In the genomic region with DNA sequence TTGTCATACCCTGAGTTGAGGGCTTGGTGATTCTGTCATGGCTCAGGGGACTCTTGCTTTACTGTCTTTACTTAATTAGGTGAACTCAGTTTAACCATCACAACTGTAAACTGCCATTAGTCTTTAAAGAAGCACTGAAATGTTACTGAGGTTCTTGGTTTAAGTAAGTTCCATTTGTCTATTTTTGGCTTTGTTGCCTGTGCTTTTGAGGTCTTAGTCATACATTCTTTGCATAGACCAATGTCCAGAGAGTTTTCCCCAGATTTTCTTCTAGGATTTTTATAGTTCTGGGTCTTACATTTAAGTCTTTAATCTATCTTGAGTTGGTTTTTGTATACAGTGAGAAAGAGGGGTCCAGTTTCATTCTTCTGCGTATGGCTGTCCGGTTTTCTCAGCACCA, we compare ENCODE assay signal across 31 cellular contexts.
DNase-seq lines count a peak whose midpoint lies in the region; ATAC-seq, FAIRE-seq and TF ChIP-seq lines count a peak whose summit lies in the region.
"Had no signal": no experiment of that assay in that cellular context is flagged by ENCODE, and none has a peak within 500 bp of the region (broad histone marks: within the 10 kb centered on the region; RNA-seq: fewer than 3 reads in every experiment).

No MANE protein-coding gene starts in this region.

- no peak overlapping the region for H2AFZ ChIP-seq in HCT116 (ENCODE audit: low read depth, low read length, poor library complexity, severe bottlenecking)
- no peak overlapping the region for H2AFZ ChIP-seq in astrocyte (ENCODE audit: low read depth, low read length)

- BruUV-seq in HCT116 (replicated peaks; lab: Mats Ljungman, UMichigan), result no TSS peak

- peaks cover 30% of the 10 kb centered on the region for H3K36me3 Mint-ChIP-seq in CD4-positive, CD25-positive, alpha-beta regulatory T cell
- peaks cover 2% of the 10 kb centered on the region for H3K36me3 Mint-ChIP-seq in astrocyte (ENCODE audit: low read depth, unreplicated experiment)
- H3K36me3 Mint-ChIP-seq in T-helper 2 cell treated with Interferon-gamma antibody and Interleukin-4, amounts not matched to agents 5 μg/mL and 100 μg/mL, for 36 hours (ENCODE audit: low read depth), result peaks cover 41% of the 10 kb centered on the region

- TF ChIP-seq CTCF in HCT116 (IDR thresholded peaks at IDR 0.05 in 2 of 3, conservative IDR thresholded peaks at IDR 0.05 in 1 of 3; ENCODE audit: borderline replicate concordance in 1 of 3, insufficient read depth in 1 of 3, low read depth in 2 of 3, low read length in 2 of 3) (no peak), astrocyte (IDR thresholded peaks at IDR 0.05; ENCODE audit: insufficient read depth, low read depth, low read length) (no peak), WERI-Rb-1 (IDR thresholded peaks at IDR 0.05; ENCODE audit: low read depth, low read length) (no peak)

- no peaks in the 10 kb centered on the region for H3K27me3 ChIP-seq in CD4-positive, CD25-positive, alpha-beta regulatory T cell (ENCODE audit: control insufficient read depth, insufficient read depth, low read length)
- H3K27me3 ChIP-seq in HCT116 (ENCODE audit: insufficient read depth, low read length) (no peaks in the 10 kb centered on the region), astrocyte (ENCODE audit: insufficient read depth, low read length) (no peaks in the 10 kb centered on the region), WERI-Rb-1 (ENCODE audit: insufficient read depth, low read depth, severe bottlenecking) (no peaks in the 10 kb centered on the region)
- H3K27me3 ChIP-seq: BE2C, colonic mucosa, left lung, vagina had no signal

- FAIRE-seq in astrocyte (lab: Jason Lieb, UNC), result no peak
- FAIRE-seq: GM12892, islet of Langerhans, RCC 7860, small intestine had no signal

- POLR2A ChIA-PET in HCT116 (lab: Charles Lee), result no interaction called here

- peaks cover 14 to 21% (median 19%) of the 10 kb centered on the region in 4 donors for H3K4me1 Mint-ChIP-seq in CD4-positive, CD25-positive, alpha-beta regulatory T cell
- peaks cover 29% of the 10 kb centered on the region for H3K4me1 Mint-ChIP-seq in astrocyte (ENCODE audit: low read depth, unreplicated experiment)
- H3K4me1 Mint-ChIP-seq in T-helper 2 cell treated with Interferon-gamma antibody and Interleukin-4, amounts not matched to agents 5 μg/mL and 100 μg/mL, for 36 hours (ENCODE audit: low read depth), result peaks cover 57% of the 10 kb centered on the region

- intact Hi-C loops in HCT116 (cut with micrococcal nuclease), result no loop called here

- RAD21 ChIA-PET in HCT116 (lab: Charles Lee; ENCODE audit: low non-redundant PET in 1 of 2, low total read pairs in 2 of 2, uncharacterized antibody in 2 of 2, unreplicated experiment in 2 of 2), result no interaction called here

- no peak for DNase-seq in CD4-positive, CD25-positive, alpha-beta regulatory T cell
- DNase-seq in HCT116 (ENCODE audit: low read depth, low spot score), result no peak
- DNase-seq in astrocyte (ENCODE audit: low read depth), result peak; percentile 61
- DNase-seq in iris pigment epithelial cell (ENCODE audit: low read depth), result peak; percentile 54
- no peak for DNase-seq in WERI-Rb-1
- no peak for DNase-seq in T-helper 2 cell treated with Interferon-gamma antibody and Interleukin-4, amounts not matched to agents 5 μg/mL and 100 μg/mL, for 36 hours (ENCODE audit: low spot score)
- DNase-seq: activated B cell treated with CpG ODN at 0.5 μM for 24 hours; activated CD4-positive, alpha-beta T cell treated with anti-CD3 and anti-CD28 coated beads, Interleukin-2, amount 50 U/mL, for 1 hour; activated gamma-delta T cell treated with Interleukin-2 at 50 U/mL for 16 hours; activated T-cell treated with anti-CD3 and anti-CD28 coated beads, Interleukin-2, amount 50 U/mL, for 4 hours; BE2C; CD8-positive, alpha-beta memory T cell; colonic mucosa; effector CD8-positive, alpha-beta T cell; left lung; mesendoderm; NCI-H1048; NCI-H1694 treated with DMSO at 0.1 percent for 48 hours; NCI-H446 treated with DMSO at 0.1 percent for 48 hours; NCI-H774; small intestine; stimulated activated naive CD8-positive, alpha-beta T cell treated with anti-CD3 and anti-CD28 coated beads, Interleukin-15, amount 100 ng/mL, for 72 hours; T-cell had no signal

- H3K4me3 Mint-ChIP-seq in CD4-positive, CD25-positive, alpha-beta regulatory T cell, result no peak overlapping the region
- H3K4me3 Mint-ChIP-seq in astrocyte (ENCODE audit: unreplicated experiment), result no peak overlapping the region
- H3K4me3 Mint-ChIP-seq in T-helper 2 cell treated with Interferon-gamma antibody and Interleukin-4, amounts not matched to agents 5 μg/mL and 100 μg/mL, for 36 hours, result no peak overlapping the region
- H3K4me3 Mint-ChIP-seq: activated B cell treated with CpG ODN at 0.5 μM for 24 hours; activated T-cell treated with anti-CD3 and anti-CD28 coated beads, Interleukin-2, amount 50 U/mL, for 4 hours; CD8-positive, alpha-beta memory T cell; stimulated activated naive CD8-positive, alpha-beta T cell treated with anti-CD3 and anti-CD28 coated beads, Interleukin-15, amount 100 ng/mL, for 72 hours; T-cell had no signal

- H3K9me2 ChIP-seq in HCT116 (ENCODE audit: insufficient read depth), result no peaks in the 10 kb centered on the region

- H3K4me1 ChIP-seq in CD4-positive, CD25-positive, alpha-beta regulatory T cell (ENCODE audit: control insufficient read depth, insufficient read depth, low read length, poor library complexity, severe bottlenecking), result peaks cover 15% of the 10 kb centered on the region
- H3K4me1 ChIP-seq in HCT116 (ENCODE audit: control insufficient read depth in 1 of 2, insufficient read depth in 2 of 2, low read length in 2 of 2) (peaks cover 0 to 7% of the 10 kb centered on the region in 2 experiments; a peak in 1 of 4 replicates), astrocyte (ENCODE audit: insufficient read depth, low read length) (peaks cover 21% of the 10 kb centered on the region)
- H3K4me1 ChIP-seq: colonic mucosa had no signal

- peaks cover 17% of the 10 kb centered on the region for H3K36me3 ChIP-seq in CD4-positive, CD25-positive, alpha-beta regulatory T cell (ENCODE audit: control insufficient read depth, insufficient read depth, low read length)
- H3K36me3 ChIP-seq in HCT116 (ENCODE audit: control insufficient read depth in 1 of 2, insufficient read depth in 2 of 2, low read length in 2 of 2), result no peaks in the 10 kb centered on the region
- H3K36me3 ChIP-seq in astrocyte (ENCODE audit: insufficient read depth, low read length), result no peaks in the 10 kb centered on the region
- H3K36me3 ChIP-seq in WERI-Rb-1, result peaks cover 9% of the 10 kb centered on the region
- H3K36me3 ChIP-seq: BE2C, colonic mucosa, HAP-1 had no signal

- CTCF ChIA-PET in HCT116 (lab: Charles Lee), result no interaction called here

- H3K27ac Mint-ChIP-seq in CD4-positive, CD25-positive, alpha-beta regulatory T cell, result peak overlapping the region in 2 of 3 donors; percentile 28 to 84
- H3K27ac Mint-ChIP-seq in astrocyte (ENCODE audit: unreplicated experiment), result peak overlapping the region; percentile 51
- no peak overlapping the region for H3K27ac Mint-ChIP-seq in T-helper 2 cell treated with Interferon-gamma antibody and Interleukin-4, amounts not matched to agents 5 μg/mL and 100 μg/mL, for 36 hours
- H3K27ac Mint-ChIP-seq: activated B cell treated with CpG ODN at 0.5 μM for 24 hours had no signal

- H3K9me3 ChIP-seq in CD4-positive, CD25-positive, alpha-beta regulatory T cell (ENCODE audit: control insufficient read depth in 2 of 2, low read length in 2 of 2), result no peaks in the 10 kb centered on the region
- H3K9me3 ChIP-seq in HCT116 (ENCODE audit: control insufficient read depth in 1 of 2, insufficient read depth in 1 of 2, low read depth in 1 of 2, low read length in 2 of 2) (no peaks in the 10 kb centered on the region), astrocyte (ENCODE audit: insufficient read depth, low read depth, low read length) (no peaks in the 10 kb centered on the region), WERI-Rb-1 (ENCODE audit: severe bottlenecking) (no peaks in the 10 kb centered on the region)
- H3K9me3 ChIP-seq: BE2C, colonic mucosa, HAP-1, left lung, vagina had no signal

- H3K9me3 Mint-ChIP-seq in CD4-positive, CD25-positive, alpha-beta regulatory T cell, result no peaks in the 10 kb centered on the region
- H3K9me3 Mint-ChIP-seq in astrocyte (ENCODE audit: unreplicated experiment), result no peaks in the 10 kb centered on the region
- no peaks in the 10 kb centered on the region for H3K9me3 Mint-ChIP-seq in T-helper 2 cell treated with Interferon-gamma antibody and Interleukin-4, amounts not matched to agents 5 μg/mL and 100 μg/mL, for 36 hours
- H3K9me3 Mint-ChIP-seq: activated B cell treated with CpG ODN at 0.5 μM for 24 hours; activated T-cell treated with anti-CD3 and anti-CD28 coated beads, Interleukin-2, amount 50 U/mL, for 4 hours; CD8-positive, alpha-beta memory T cell; stimulated activated naive CD8-positive, alpha-beta T cell treated with anti-CD3 and anti-CD28 coated beads, Interleukin-15, amount 100 ng/mL, for 72 hours; T-cell had no signal

- H3K9ac ChIP-seq in HCT116 (ENCODE audit: low read length) (no peak overlapping the region), astrocyte (ENCODE audit: low read length) (no peak overlapping the region)

- no peak for TF ChIP-seq POLR2A in HCT116 (IDR thresholded peaks at IDR 0.05; ENCODE audit: borderline replicate concordance, extremely low read depth, insufficient read depth, insufficient read length)

- ATAC-seq in CD4-positive, CD25-positive, alpha-beta regulatory T cell (ENCODE audit: low read depth in 2 of 2), result no peak
- ATAC-seq in HCT116 (no peak), HG03108 (IDR thresholded peaks at IDR 0.05; ENCODE audit: unreplicated experiment) (no peak), HG03378 (IDR thresholded peaks at IDR 0.05; ENCODE audit: unreplicated experiment) (no peak)
- ATAC-seq: activated T-cell treated with anti-CD3 and anti-CD28 coated beads, Interleukin-2, amount 50 U/mL, for 4 hours; left lung; stimulated activated naive CD8-positive, alpha-beta T cell treated with anti-CD3 and anti-CD28 coated beads, Interleukin-15, amount 100 ng/mL, for 72 hours; T-cell had no signal

- no peak overlapping the region for H3K27ac ChIP-seq in CD4-positive, CD25-positive, alpha-beta regulatory T cell (ENCODE audit: insufficient read depth, low read length, poor library complexity, severe bottlenecking)
- no peak overlapping the region for H3K27ac ChIP-seq in HCT116 (ENCODE audit: low read depth, low read length)
- H3K27ac ChIP-seq in astrocyte (ENCODE audit: low read depth, low read length), result no peak overlapping the region
- H3K27ac ChIP-seq in WERI-Rb-1, result no peak overlapping the region
- H3K27ac ChIP-seq: colonic mucosa, epithelial cell of prostate, left lung, vagina had no signal

- no peaks in the 10 kb centered on the region for H3K27me3 Mint-ChIP-seq in CD4-positive, CD25-positive, alpha-beta regulatory T cell
- H3K27me3 Mint-ChIP-seq in astrocyte (ENCODE audit: low read depth, unreplicated experiment), result no peaks in the 10 kb centered on the region
- H3K27me3 Mint-ChIP-seq in T-helper 2 cell treated with Interferon-gamma antibody and Interleukin-4, amounts not matched to agents 5 μg/mL and 100 μg/mL, for 36 hours (ENCODE audit: low read depth), result no peaks in the 10 kb centered on the region
- H3K27me3 Mint-ChIP-seq: activated B cell treated with CpG ODN at 0.5 μM for 24 hours; stimulated activated naive CD8-positive, alpha-beta T cell treated with anti-CD3 and anti-CD28 coated beads, Interleukin-15, amount 100 ng/mL, for 72 hours; T-cell had no signal

- no peak overlapping the region for H3K4me3 ChIP-seq in CD4-positive, CD25-positive, alpha-beta regulatory T cell (ENCODE audit: low read depth, low read length)
- H3K4me3 ChIP-seq in HCT116 (replicated peaks in 1 of 2; ENCODE audit: low read depth in 1 of 2, low read length in 2 of 2) (no peak overlapping the region), astrocyte (ENCODE audit: insufficient read depth, low read depth, low read length) (no peak overlapping the region), WERI-Rb-1 (ENCODE audit: low read depth, low read length) (no peak overlapping the region)
- H3K4me3 ChIP-seq: colonic mucosa, HAP-1, left lung, vagina had no signal

- H3K4me2 ChIP-seq in HCT116 (ENCODE audit: low read length) (0 out of 2 replicates have a peak overlapping the region, but pooled peaks have one; percentile 18), astrocyte (ENCODE audit: low read length) (peak overlapping the region; percentile 40)

- H4K20me1 ChIP-seq in HCT116 (ENCODE audit: insufficient read depth), result no peaks in the 10 kb centered on the region
- H4K20me1 ChIP-seq in astrocyte (ENCODE audit: insufficient read depth, low read length), result peaks cover 3% of the 10 kb centered on the region

- no peak for TF ChIP-seq RAD21 in HCT116 (IDR thresholded peaks at IDR 0.05; ENCODE audit: low read depth)

- H3K79me2 ChIP-seq in HCT116 (ENCODE audit: insufficient read depth, low read length), result no peaks in the 10 kb centered on the region
- H3K79me2 ChIP-seq in astrocyte (ENCODE audit: insufficient read depth, low read length), result no peaks in the 10 kb centered on the region

Comparison
In these comparisons a context has a peak if more than half of its experiments do, and no peak if none do; other contexts are left out.
1. DNase-seq: peak in astrocyte (single experiment) and iris pigment epithelial cell (single experiment); none in CD4-positive, CD25-positive, alpha-beta regulatory T cell (0 of 3), HCT116 (single experiment), WERI-Rb-1 (single experiment) and T-helper 2 cell treated with Interferon-gamma antibody and Interleukin-4, amounts not matched to agents 5 μg/mL and 100 μg/mL, for 36 hours (single experiment).